Comparison of ENCODE assay signal across 1 cellular context in the genomic region with DNA sequence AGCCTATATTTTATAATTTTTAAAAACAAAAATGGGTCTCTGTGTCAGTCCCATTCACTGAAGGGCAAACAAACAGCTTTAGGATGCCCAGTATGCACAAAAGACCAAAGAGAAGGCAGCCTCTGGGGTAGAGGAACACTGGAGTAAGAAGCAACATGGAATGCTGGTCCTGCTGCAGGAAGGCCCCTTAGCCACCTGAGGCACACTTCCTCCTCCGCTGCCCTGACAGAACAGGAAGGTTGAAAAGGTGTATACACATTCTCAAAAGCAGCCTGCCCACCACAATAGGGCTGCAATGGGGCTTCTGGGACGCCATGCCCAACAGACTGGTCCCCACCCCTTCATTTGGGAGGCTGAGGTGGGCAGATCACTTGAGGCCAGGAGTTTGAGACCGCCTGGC.
TF ChIP-seq lines count a peak whose summit lies in the region.

No MANE protein-coding gene starts in this region.

TF ChIP-seq in GM12891, 5 proteins besides CTCF, POLR2A, EP300 and RAD21:
- TF ChIP-seq POU2F2 (IDR thresholded peaks at IDR 0.05; ENCODE audit: low read depth, low read length) = no peak
- TF ChIP-seq SPI1 (IDR thresholded peaks at IDR 0.05; ENCODE audit: low read depth, low read length) = no peak
- no peak for TF ChIP-seq POLR2AphosphoS5 (IDR thresholded peaks at IDR 0.05; ENCODE audit: low read depth, low read length)
